In genomic region chr5:143083006-143083405, GRCh38 we compare ENCODE assay signal across 1 cellular context.
TF ChIP-seq lines count a peak whose summit lies in the region.

No MANE protein-coding gene starts in this region.

TF ChIP-seq in GM23338, 12 proteins besides CTCF, POLR2A, EP300 and RAD21 (continued from another document):
- TF ChIP-seq ZNF462 (CRISPR knock-in tag; IDR thresholded peaks at IDR 0.05) (no peak), NANOG (IDR thresholded peaks at IDR 0.05; ENCODE audit: borderline replicate concordance) (no peak)
